1 cellular context compared by ENCODE assay signal in genomic region chr19:41323023-41323422, GRCh38.
TF ChIP-seq lines count a peak whose summit lies in the region.

No MANE protein-coding gene starts in this region.

TF ChIP-seq in HepG2, 621 proteins besides CTCF, POLR2A, EP300 and RAD21 (continues in another document):
- peak; percentile 66; the same call in 1 of the 2 replicates for TF ChIP-seq BCL3 (CRISPR knock-in tag; IDR thresholded peaks at IDR 0.05)
- TF ChIP-seq CSRNP2 (CRISPR knock-in tag; conservative IDR thresholded peaks at IDR 0.05; ENCODE audit: low read depth), result no peak
- TF ChIP-seq E2F2 (CRISPR knock-in tag; IDR thresholded peaks at IDR 0.05; ENCODE audit: borderline replicate concordance), result no peak
- peak; percentile 27 for TF ChIP-seq XRCC5 (optimal IDR thresholded peaks at IDR 0.05; ENCODE audit: low read length)
- TF ChIP-seq NFIC (IDR thresholded peaks at IDR 0.05; ENCODE audit: low read length), result no peak
- peak; percentile 79 for TF ChIP-seq SKIL (CRISPR knock-in tag; IDR thresholded peaks at IDR 0.05; ENCODE audit: borderline replicate concordance)
- TF ChIP-seq HOXD1 (CRISPR knock-in tag; IDR thresholded peaks at IDR 0.05), result no peak
- TF ChIP-seq GPBP1L1 (CRISPR knock-in tag; IDR thresholded peaks at IDR 0.05), result no peak
- peak; percentile 45 for TF ChIP-seq POLR2G (IDR thresholded peaks at IDR 0.05; ENCODE audit: low read depth, low read length)
- TF ChIP-seq SP4 (CRISPR knock-in tag; IDR thresholded peaks at IDR 0.05), result no peak
- TF ChIP-seq SIN3A (IDR thresholded peaks at IDR 0.05; ENCODE audit: borderline replicate concordance, low read depth, low read length), result peak; percentile 13; the same call in 1 of the 2 replicates
- no peak for TF ChIP-seq TFDP1 (CRISPR knock-in tag; IDR thresholded peaks at IDR 0.05; ENCODE audit: borderline replicate concordance)
- no peak for TF ChIP-seq ZBTB4 (CRISPR knock-in tag; IDR thresholded peaks at IDR 0.05; ENCODE audit: borderline replicate concordance)
- TF ChIP-seq ZNF775 (CRISPR knock-in tag; IDR thresholded peaks at IDR 0.05; ENCODE audit: borderline replicate concordance), result no peak
- TF ChIP-seq UBTF (CRISPR knock-in tag; IDR thresholded peaks at IDR 0.05), result peak; percentile 73
- peak; percentile 28; the same call in 1 of the 2 replicates for TF ChIP-seq ZNF205 (CRISPR knock-in tag; IDR thresholded peaks at IDR 0.05)
- no peak for TF ChIP-seq ZNF10 (CRISPR knock-in tag; IDR thresholded peaks at IDR 0.05; ENCODE audit: borderline replicate concordance, low read depth)
- TF ChIP-seq PLRG1 (conservative IDR thresholded peaks at IDR 0.05), result no peak
- peak; percentile 15; the same call in 1 of the 2 replicates for TF ChIP-seq ZNF792 (CRISPR knock-in tag; IDR thresholded peaks at IDR 0.05)
- no peak for TF ChIP-seq ATF5 (CRISPR knock-in tag; IDR thresholded peaks at IDR 0.05; ENCODE audit: low read depth)
- no peak for TF ChIP-seq CREBL2 (CRISPR knock-in tag; IDR thresholded peaks at IDR 0.05; ENCODE audit: borderline replicate concordance)
- no peak for TF ChIP-seq ZSCAN22 (CRISPR knock-in tag; IDR thresholded peaks at IDR 0.05)
- TF ChIP-seq ZNF572 (CRISPR knock-in tag; IDR thresholded peaks at IDR 0.05), result no peak; the same call in 1 of the 2 replicates
- no peak for TF ChIP-seq SMAD3 (CRISPR knock-in tag; IDR thresholded peaks at IDR 0.05)
- TF ChIP-seq FOXO1 (CRISPR knock-in tag; IDR thresholded peaks at IDR 0.05), result 0 out of 2 replicates have a peak, but pooled peaks have one; percentile 13
- no peak for TF ChIP-seq GRHL1 (CRISPR knock-in tag; conservative IDR thresholded peaks at IDR 0.05)
- TF ChIP-seq NR2F2 (IDR thresholded peaks at IDR 0.05; ENCODE audit: borderline replicate concordance, low read depth), result 0 out of 2 replicates have a peak, but pooled peaks have one; percentile 11
- no peak for TF ChIP-seq PLSCR1 (CRISPR knock-in tag; IDR thresholded peaks at IDR 0.05; ENCODE audit: borderline replicate concordance)
- no peak for TF ChIP-seq IKZF1 (IDR thresholded peaks at IDR 0.05)
- no peak for TF ChIP-seq HNRNPLL (IDR thresholded peaks at IDR 0.05; ENCODE audit: low read depth, low read length, poor library complexity, severe bottlenecking)
